8 cellular contexts compared by ENCODE assay signal in the genomic region with DNA sequence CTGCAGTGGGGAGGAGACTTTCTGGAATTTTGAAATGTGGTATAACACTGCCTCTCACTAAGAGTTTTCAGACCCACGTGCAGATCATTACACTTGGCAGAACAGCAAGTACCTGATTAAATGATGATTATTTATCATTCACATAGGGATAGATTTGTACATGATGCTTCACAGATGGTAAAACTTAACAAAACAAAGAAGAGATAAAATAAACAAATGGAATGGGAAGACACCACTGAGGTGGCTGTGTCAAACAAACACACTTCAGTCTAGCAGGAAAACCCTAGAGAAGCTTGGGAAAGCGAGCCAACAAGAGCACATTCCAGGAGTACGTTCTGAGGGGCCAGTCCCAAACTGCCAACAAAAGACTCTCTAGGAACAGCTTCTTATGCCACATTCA. TPM values are rescaled to one million over a fixed set of nuclear protein-coding genes. Genes with fewer than 3 reads are reported as not detected.
DNase-seq lines count a peak whose midpoint lies in the region; ATAC-seq and TF ChIP-seq lines count a peak whose summit lies in the region.

No MANE protein-coding gene starts in this region.

- no peaks in the 10 kb centered on the region for H3K9me2 ChIP-seq in MM.1S (replicated peaks; ENCODE audit: insufficient read depth, low read length)

- H3K36me3 Mint-ChIP-seq in activated naive CD4-positive, alpha-beta T cell treated with anti-CD3 and anti-CD28 coated beads, Interleukin-2, amount 50 U/mL, for 24 hours: peaks cover 15% of the 10 kb centered on the region
- peaks cover 43% of the 10 kb centered on the region for H3K36me3 Mint-ChIP-seq in activated CD4-positive, alpha-beta memory T cell treated with anti-CD3 and anti-CD28 coated beads, Interleukin-2, amount 10 ng/mL, durations not matched to agents 7 days and 5 days (ENCODE audit: low read depth)

- H3K27ac Mint-ChIP-seq in activated naive CD4-positive, alpha-beta T cell treated with anti-CD3 and anti-CD28 coated beads, Interleukin-2, amount 50 U/mL, for 24 hours: peak overlapping the region; percentile 21
- H3K27ac Mint-ChIP-seq in activated CD4-positive, alpha-beta memory T cell treated with anti-CD3 and anti-CD28 coated beads, Interleukin-2, amount 10 ng/mL, durations not matched to agents 7 days and 5 days: no peak overlapping the region

- no peaks in the 10 kb centered on the region for H3K27me3 ChIP-seq in iPS-18a (ENCODE audit: control insufficient read depth, insufficient read depth, low read length)
- H3K27me3 ChIP-seq in thoracic aorta (replicated peaks; ENCODE audit: insufficient read depth): no peaks in the 10 kb centered on the region
- H3K27me3 ChIP-seq in MM.1S (replicated peaks; ENCODE audit: insufficient read depth, low read length): peaks cover 24% of the 10 kb centered on the region

- H3K4me2 ChIP-seq in MM.1S (ENCODE audit: low read depth, low read length): no peak overlapping the region

- no peak overlapping the region for H3K27ac ChIP-seq in iPS-18a (ENCODE audit: low read length)
- peak overlapping the region; percentile 27 to 70 for H3K27ac ChIP-seq in thoracic aorta
- H3K27ac ChIP-seq in MM.1S (ENCODE audit: low read length): no peak overlapping the region

- CTCF ChIA-PET in activated CD4-positive, alpha-beta memory T cell treated with anti-CD3 and anti-CD28 coated beads, Interleukin-2, amount 10 ng/mL, durations not matched to agents 7 days and 5 days (lab: Charles Lee): no interaction called here

- H3K9ac ChIP-seq in iPS-18a (ENCODE audit: low read length) (no peak overlapping the region), MM.1S (ENCODE audit: low read length) (no peak overlapping the region)

- no peaks in the 10 kb centered on the region for H3K9me3 Mint-ChIP-seq in activated naive CD4-positive, alpha-beta T cell treated with anti-CD3 and anti-CD28 coated beads, Interleukin-2, amount 50 U/mL, for 24 hours
- H3K9me3 Mint-ChIP-seq in activated CD4-positive, alpha-beta memory T cell treated with anti-CD3 and anti-CD28 coated beads, Interleukin-2, amount 10 ng/mL, durations not matched to agents 7 days and 5 days: no peaks in the 10 kb centered on the region

- no peak for ATAC-seq in thoracic aorta (ENCODE audit: insufficient number of reproducible peaks, low FRiP score, low read depth)
- no peak for ATAC-seq in GM18868 (IDR thresholded peaks at IDR 0.05; ENCODE audit: unreplicated experiment)

- H2AFZ ChIP-seq in MM.1S (ENCODE audit: low read length): no peak overlapping the region

- no peaks in the 10 kb centered on the region for H3K27me3 Mint-ChIP-seq in activated naive CD4-positive, alpha-beta T cell treated with anti-CD3 and anti-CD28 coated beads, Interleukin-2, amount 50 U/mL, for 24 hours
- no peaks in the 10 kb centered on the region for H3K27me3 Mint-ChIP-seq in activated CD4-positive, alpha-beta memory T cell treated with anti-CD3 and anti-CD28 coated beads, Interleukin-2, amount 10 ng/mL, durations not matched to agents 7 days and 5 days

- H3K4me1 Mint-ChIP-seq in activated naive CD4-positive, alpha-beta T cell treated with anti-CD3 and anti-CD28 coated beads, Interleukin-2, amount 50 U/mL, for 24 hours: peaks cover 62% of the 10 kb centered on the region
- H3K4me1 Mint-ChIP-seq in activated CD4-positive, alpha-beta memory T cell treated with anti-CD3 and anti-CD28 coated beads, Interleukin-2, amount 10 ng/mL, durations not matched to agents 7 days and 5 days: peaks cover 44% of the 10 kb centered on the region

- POLR2A ChIA-PET in activated CD4-positive, alpha-beta memory T cell treated with anti-CD3 and anti-CD28 coated beads, Interleukin-2, amount 10 ng/mL, durations not matched to agents 7 days and 5 days (lab: Charles Lee): no interaction called here

- H3K79me2 ChIP-seq in MM.1S (ENCODE audit: low read length): peaks cover 47% of the 10 kb centered on the region

- H4K20me1 ChIP-seq in MM.1S (ENCODE audit: insufficient read depth, low read length): no peaks in the 10 kb centered on the region

- H3K36me3 ChIP-seq in iPS-18a (ENCODE audit: control insufficient read depth, low read depth, low read length) (peaks cover 23% of the 10 kb centered on the region), thoracic aorta (peaks cover 6% of the 10 kb centered on the region), MM.1S (replicated peaks; ENCODE audit: insufficient read depth, low read length) (no peaks in the 10 kb centered on the region)

- TF ChIP-seq CTCF in thoracic aorta (IDR thresholded peaks at IDR 0.05) (no peak), MM.1S (IDR thresholded peaks at IDR 0.05; ENCODE audit: low read length) (no peak)

- H3K4me3 ChIP-seq in iPS-18a (ENCODE audit: low read length): peak overlapping the region; percentile 93
- peak overlapping the region; percentile 93 for H3K4me3 ChIP-seq in thoracic aorta
- H3K4me3 ChIP-seq in MM.1S (ENCODE audit: low read length): no peak overlapping the region

- peaks cover 8% of the 10 kb centered on the region for H3K4me1 ChIP-seq in iPS-18a (ENCODE audit: control insufficient read depth, low read depth, low read length)
- H3K4me1 ChIP-seq in thoracic aorta (ENCODE audit: control insufficient read depth in 1 of 2, low read depth in 2 of 2): peaks cover 39 to 60% of the 10 kb centered on the region in 2 donors
- peaks cover 9% of the 10 kb centered on the region for H3K4me1 ChIP-seq in MM.1S (ENCODE audit: low read length)

- peak overlapping the region; percentile 99 for H3K4me3 Mint-ChIP-seq in activated naive CD4-positive, alpha-beta T cell treated with anti-CD3 and anti-CD28 coated beads, Interleukin-2, amount 50 U/mL, for 24 hours
- H3K4me3 Mint-ChIP-seq in activated CD4-positive, alpha-beta memory T cell treated with anti-CD3 and anti-CD28 coated beads, Interleukin-2, amount 10 ng/mL, durations not matched to agents 7 days and 5 days: peak overlapping the region; percentile 91

- DNase-seq in activated naive CD4-positive, alpha-beta T cell treated with Interleukin-2 at 50 U/mL for 16 hours: no peak
- no peak for DNase-seq in activated CD4-positive, alpha-beta memory T cell treated with anti-CD3 and anti-CD28 coated beads, Interleukin-2, amount 10 ng/mL, durations not matched to agents 7 days and 5 days
- DNase-seq in thoracic aorta (ENCODE audit: low spot score) (no peak), NCI-H1694 (lab: John Stamatoyannopoulos, UW) (no peak), MM.1S (no peak)

- H3F3A ChIP-seq in MM.1S (ENCODE audit: insufficient read depth, low read length): no peaks in the 10 kb centered on the region

- H3K9me3 ChIP-seq in iPS-18a (ENCODE audit: control insufficient read depth, low read depth, low read length): no peaks in the 10 kb centered on the region
- H3K9me3 ChIP-seq in thoracic aorta: no peaks in the 10 kb centered on the region
- no peaks in the 10 kb centered on the region for H3K9me3 ChIP-seq in MM.1S (replicated peaks; ENCODE audit: insufficient read depth, low read length)

RNA-seq across cellular contexts. Expression of gene MED27, which starts 1.8 kb away (rescaled TPM):
- total RNA-seq in activated CD4-positive, alpha-beta memory T cell treated with anti-CD3 and anti-CD28 coated beads, Interleukin-2, amount 10 ng/mL, durations not matched to agents 7 days and 5 days: 10 to 100 TPM; 22.6 to 23.4 TPM
- total RNA-seq in thoracic aorta: 10 to 100 TPM; 19.3 to 26.5 TPM

Comparison
In these comparisons a context has a peak if more than half of its experiments do, and no peak if none do; other contexts are left out.
1. H3K27ac ChIP-seq: peak in thoracic aorta (2 of 2); none in iPS-18a (single experiment) and MM.1S (single experiment).